ENCODE assay signal across 9 cellular contexts in the genomic region with DNA sequence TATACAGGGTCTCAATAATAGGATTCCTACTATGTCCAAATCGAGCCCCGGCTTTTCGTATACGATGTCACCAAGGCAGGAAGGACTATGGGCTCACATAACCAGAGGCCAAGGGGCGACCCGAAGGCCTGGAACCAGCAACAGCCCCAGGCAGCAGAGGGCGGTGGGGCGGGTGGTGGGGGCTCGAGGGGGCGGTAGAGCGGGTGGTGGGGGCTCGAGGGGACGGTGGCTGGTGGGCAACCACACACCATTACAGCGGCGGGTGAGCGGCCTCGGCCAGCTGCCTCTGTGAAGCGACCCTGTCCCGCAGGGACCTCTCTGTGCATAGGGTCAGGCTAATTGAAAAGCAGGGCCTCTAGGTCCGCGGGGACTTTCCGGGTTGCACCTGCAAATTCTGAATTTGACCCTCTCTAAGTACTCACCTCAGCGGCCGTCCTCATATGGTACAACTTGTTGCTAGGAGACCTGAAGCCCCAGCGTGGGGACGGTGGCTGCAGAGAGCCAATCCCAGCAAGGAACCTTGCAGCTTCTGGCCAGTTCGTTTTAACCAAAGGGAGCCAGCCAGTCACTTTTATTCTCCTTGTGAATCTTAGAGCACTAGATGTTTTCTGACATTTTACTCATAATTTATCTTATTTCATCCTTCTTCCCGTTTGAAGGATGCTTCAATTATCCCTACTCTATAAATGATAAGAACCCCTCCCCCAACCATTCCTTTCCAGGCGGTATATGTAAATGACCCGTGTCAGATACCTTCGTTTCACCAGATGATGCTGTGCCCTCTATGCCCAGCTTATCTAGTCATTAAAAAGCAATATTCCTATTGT. TPM values are rescaled to one million over a fixed set of nuclear protein-coding genes. Genes with fewer than 3 reads are reported as not detected.
DNase-seq lines count a peak whose midpoint lies in the region; TF ChIP-seq lines count a peak whose summit lies in the region.
"Had no signal": no experiment of that assay in that cellular context is flagged by ENCODE, and none has a peak within 500 bp of the region (broad histone marks: within the 10 kb centered on the region; RNA-seq: fewer than 3 reads in every experiment).

NME5 (minus strand) TSS at position 480 of the 827 bp plus-strand sequence. CDS start 648 bp downstream, outside the sequence.

- BruUV-seq in mammary epithelial cell (replicated peaks; lab: Mats Ljungman, UMichigan) = no TSS peak

- H3K4me2 ChIP-seq in mammary epithelial cell (ENCODE audit: insufficient read depth, low read depth, low read length) = peak within 1 kb of the TSS; percentile 64

- H3K9me3 Mint-ChIP-seq in CD8-positive, alpha-beta memory T cell = no peaks in the 10 kb centered on the region
- H3K9me3 Mint-ChIP-seq: T-helper 1 cell treated with Interleukin-12 subunit alpha and Interleukin-12 subunit beta and Interleukin-4 antibody, amounts not matched to agents 30 μg/mL and 1 μg/mL, for 36 hours had no signal

- POLR2A ChIA-PET in CD8-positive, alpha-beta memory T cell (lab: Charles Lee) = interaction anchor here (0.6 kb wide), 1 partner anchor 17 kb away, joined by 4 read pairs; no protein-coding TSS in a partner anchor

- H3K27ac ChIP-seq in mammary epithelial cell (ENCODE audit: insufficient read depth, low read depth, low read length) = no peak within 1 kb of the TSS
- no peak within 1 kb of the TSS for H3K27ac ChIP-seq in CD8-positive, alpha-beta memory T cell (ENCODE audit: low read depth, low read length)

- dilution Hi-C loops in mammary epithelial cell (cut with HindIII; ENCODE audit: low sequenced_read_pairs) = no loop called here

- no peaks in the 10 kb centered on the region for H3K79me2 ChIP-seq in mammary epithelial cell (ENCODE audit: insufficient read depth, low read length)

- no peaks in the 10 kb centered on the region for H3K36me3 ChIP-seq in mammary epithelial cell (ENCODE audit: insufficient read depth, low read length)
- H3K36me3 ChIP-seq in CD8-positive, alpha-beta memory T cell (ENCODE audit: insufficient read depth, low read length) = no peaks in the 10 kb centered on the region

- CTCF ChIA-PET in mammary epithelial cell (lab: Charles Lee; ENCODE audit: low non-redundant PET) = no interaction called here
- CTCF ChIA-PET in CD8-positive, alpha-beta memory T cell (lab: Charles Lee) = interaction anchor here (0.7 kb wide), 1 partner anchor 104 kb away, joined by 4 read pairs; no protein-coding TSS in a partner anchor

- H3K27me3 ChIP-seq in mammary epithelial cell (ENCODE audit: insufficient read depth, low read length) = no peaks in the 10 kb centered on the region
- H3K27me3 ChIP-seq in CD8-positive, alpha-beta memory T cell (ENCODE audit: insufficient read depth, low read length, poor library complexity, severe bottlenecking) = no peaks in the 10 kb centered on the region

- TF ChIP-seq CTCF in GM13977 (IDR thresholded peaks at IDR 0.05; ENCODE audit: extremely low read depth, insufficient read depth, missing control alignments) (no peak), mammary epithelial cell (conservative IDR thresholded peaks at IDR 0.05 in 1 of 2, IDR thresholded peaks at IDR 0.05 in 1 of 2; ENCODE audit: extremely low read depth in 1 of 2, insufficient read depth in 1 of 2, low read depth in 1 of 2, low read length in 2 of 2) (no peak)

- no peaks in the 10 kb centered on the region for H3K4me1 Mint-ChIP-seq in CD8-positive, alpha-beta memory T cell

- H3K4me3 Mint-ChIP-seq in CD8-positive, alpha-beta memory T cell = no peak within 1 kb of the TSS
- H3K4me3 Mint-ChIP-seq: T-helper 1 cell treated with Interleukin-12 subunit alpha and Interleukin-12 subunit beta and Interleukin-4 antibody, amounts not matched to agents 30 μg/mL and 1 μg/mL, for 36 hours had no signal

- peak; percentile 82 for DNase-seq in GM13977 (ENCODE audit: low spot score)
- DNase-seq in NCI-H2029 (lab: John Stamatoyannopoulos, UW) = peak; percentile 71
- no peak for DNase-seq in mammary epithelial cell
- peak; percentile 24 for DNase-seq in skeletal muscle cell (ENCODE audit: low read depth)
- DNase-seq in activated effector memory CD4-positive, alpha-beta T cell treated with Interleukin-2 at 50 U/mL for 16 hours = no peak
- no peak for DNase-seq in HCEC 1CT
- DNase-seq in CD8-positive, alpha-beta memory T cell = no peak

- peaks cover 0 to 3% (median 0%) of the 10 kb centered on the region in 3 donors for H3K36me3 Mint-ChIP-seq in CD8-positive, alpha-beta memory T cell

- intact Hi-C loops in mammary epithelial cell (cut with micrococcal nuclease) = no loop called here

- H3K9me3 ChIP-seq in mammary epithelial cell (replicated peaks; ENCODE audit: insufficient read depth, low read length) (no peaks in the 10 kb centered on the region), iPS-18c (ENCODE audit: control insufficient read depth, insufficient read depth, low read length) (no peaks in the 10 kb centered on the region)
- H3K9me3 ChIP-seq in CD8-positive, alpha-beta memory T cell (ENCODE audit: low read length) = no peaks in the 10 kb centered on the region

- H3K27me3 Mint-ChIP-seq in CD8-positive, alpha-beta memory T cell = peaks cover 20 to 28% of the 10 kb centered on the region in 2 donors

- peak within 1 kb of the TSS; percentile 39 to 45 (median 45) for H3K4me3 ChIP-seq in mammary epithelial cell (replicated peaks in 1 of 3; ENCODE audit: insufficient read depth in 1 of 3, low read depth in 2 of 3, low read length in 3 of 3)
- H3K4me3 ChIP-seq in iPS-18c (ENCODE audit: insufficient read depth, low read depth, low read length) = peak within 1 kb of the TSS; percentile 67
- peak within 1 kb of the TSS; percentile 55 for H3K4me3 ChIP-seq in skeletal muscle cell (ENCODE audit: low read depth, low read length)
- H3K4me3 ChIP-seq in CD8-positive, alpha-beta memory T cell (ENCODE audit: low read length) = no peak within 1 kb of the TSS

- H4K20me1 ChIP-seq in mammary epithelial cell (ENCODE audit: insufficient read depth, low read length) = no peaks in the 10 kb centered on the region

- no peak within 1 kb of the TSS for H3K27ac Mint-ChIP-seq in CD8-positive, alpha-beta memory T cell
- H3K27ac Mint-ChIP-seq: T-helper 1 cell treated with Interleukin-12 subunit alpha and Interleukin-12 subunit beta and Interleukin-4 antibody, amounts not matched to agents 30 μg/mL and 1 μg/mL, for 36 hours had no signal

- 16% methylated on average over 9 of the region's 31 CpGs for WGBS in mammary epithelial cell (ENCODE audit: low coverage, missing lambda C conversion rate)

- in situ Hi-C loops in GM13977 (cut with MboI; ENCODE audit: low pct_unique_long_range_greater_than_20kb, low sequenced_read_pairs, unreplicated experiment) (no loop called here), mammary epithelial cell (cut with MboI; ENCODE audit: low sequenced_read_pairs in 2 of 2) (loop anchor here (10.0 to 25.0 kb wide), 2 partner anchors 104 to 502 kb away; partner anchors contain the start of gene FAM13B (in 1 of the 2))

- H3K4me1 ChIP-seq in mammary epithelial cell (ENCODE audit: insufficient read depth, low read length) = peaks cover 3% of the 10 kb centered on the region
- H3K4me1 ChIP-seq in CD8-positive, alpha-beta memory T cell (ENCODE audit: insufficient read depth, low read length) = no peaks in the 10 kb centered on the region

- H2AFZ ChIP-seq in mammary epithelial cell (ENCODE audit: low read depth, low read length) = peak within 1 kb of the TSS; percentile 89

- no peak within 1 kb of the TSS for H3K9ac ChIP-seq in mammary epithelial cell (ENCODE audit: insufficient read depth, low read length)

RNA-seq across cellular contexts. Expression of gene NME5, which starts in this region (rescaled TPM):
- 1 to 10 TPM; 1.6 to 5.5 TPM for total RNA-seq in mammary epithelial cell
- polyA plus RNA-seq in mammary epithelial cell = 0.88 TPM
- polyA minus RNA-seq in mammary epithelial cell = not detected
- not detected for total RNA-seq in CD8-positive, alpha-beta memory T cell
- not detected for polyA plus RNA-seq in CD8-positive, alpha-beta memory T cell

Comparison
In these comparisons a context has a peak if more than half of its experiments do, and no peak if none do; other contexts are left out.
1. DNase-seq: peak in GM13977 (single experiment), NCI-H2029 (single experiment) and skeletal muscle cell (single experiment); none in mammary epithelial cell (single experiment), activated effector memory CD4-positive, alpha-beta T cell treated with Interleukin-2 at 50 U/mL for 16 hours (single experiment), HCEC 1CT (single experiment) and CD8-positive, alpha-beta memory T cell (0 of 5).